ENCODE assay signal across 9 cellular contexts in genomic region chr11:6472934-6473333, GRCh38. TPM values are rescaled to one million over a fixed set of nuclear protein-coding genes. Genes with fewer than 3 reads are reported as not detected.
DNase-seq lines count a peak whose midpoint lies in the region; ATAC-seq and TF ChIP-seq lines count a peak whose summit lies in the region.
"Had no signal": no experiment of that assay in that cellular context is flagged by ENCODE, and none has a peak within 500 bp of the region (broad histone marks: within the 10 kb centered on the region; RNA-seq: fewer than 3 reads in every experiment).

No MANE protein-coding gene starts in this region.

- in situ Hi-C loops in brain microvascular endothelial cell (cut with HindIII; ENCODE audit: low pct_ligation_motif_present, low sequenced_read_pairs): no loop called here

- no peak for ATAC-seq in heart right ventricle
- ATAC-seq in Right ventricle myocardium superior (ENCODE audit: poor library complexity): no peak
- ATAC-seq in GM18868 (IDR thresholded peaks at IDR 0.05; ENCODE audit: unreplicated experiment): no peak

- peaks cover 16% of the 10 kb centered on the region for H3K4me1 Mint-ChIP-seq in mesothelial cell of epicardium

- H3K27me3 ChIP-seq in heart right ventricle: no peaks in the 10 kb centered on the region
- no peaks in the 10 kb centered on the region for H3K27me3 ChIP-seq in brain microvascular endothelial cell (replicated peaks)
- no peaks in the 10 kb centered on the region for H3K27me3 ChIP-seq in vagina

- peak overlapping the region; percentile 54 to 97 (median 90) for H3K4me3 ChIP-seq in heart right ventricle
- H3K4me3 ChIP-seq in brain microvascular endothelial cell (ENCODE audit: low read depth, low read length): peak overlapping the region; percentile 93
- H3K4me3 ChIP-seq in vagina: peak overlapping the region; percentile 76 to 95
- no peak overlapping the region for H3K4me3 ChIP-seq in lower leg skin (ENCODE audit: low read depth, poor library complexity, severe bottlenecking)

- H3K9me3 ChIP-seq in heart right ventricle (no peaks in the 10 kb centered on the region), vagina (no peaks in the 10 kb centered on the region)

- no peaks in the 10 kb centered on the region for H3K27me3 Mint-ChIP-seq in mesothelial cell of epicardium (ENCODE audit: low read depth)

- peak overlapping the region in 7 of 10 donors; percentile 91 to 98 (median 94) for H3K27ac ChIP-seq in heart right ventricle
- H3K27ac ChIP-seq in brain microvascular endothelial cell: no peak overlapping the region
- peak overlapping the region; percentile 93 for H3K27ac ChIP-seq in vagina

- intact Hi-C loops in heart right ventricle (cut with DNase I): no loop called here
- intact Hi-C loops in Right ventricle myocardium superior (cut with DNase I): loop anchor here (10.0 kb wide), 1 partner anchor 142 kb away; the partner anchor contains the start of genes TAF10 and TPP1
- intact Hi-C loops in vagina (cut with DNase I): no loop called here
- intact Hi-C loops in lower leg skin (cut with DNase I; ENCODE audit: low total_unique reads): no loop called here

- H3K27ac Mint-ChIP-seq in mesothelial cell of epicardium: peak overlapping the region; percentile 31

- H3K4me1 ChIP-seq in heart right ventricle: peaks cover 0 to 43% (median 30%) of the 10 kb centered on the region in 9 donors
- H3K4me1 ChIP-seq in vagina: peaks cover 44% of the 10 kb centered on the region

- peaks cover 8% of the 10 kb centered on the region for H3K36me3 Mint-ChIP-seq in mesothelial cell of epicardium

- DNase-seq in heart right ventricle: no peak
- no peak for DNase-seq in Right ventricle myocardium superior
- no peak for DNase-seq in brain microvascular endothelial cell
- no peak for DNase-seq in mesothelial cell of epicardium (ENCODE audit: low spot score in 2 of 2, unreplicated experiment in 2 of 2)
- DNase-seq in vagina (ENCODE audit: extremely low spot score in 2 of 2): no peak
- DNase-seq in lower leg skin (ENCODE audit: low spot score in 2 of 2): no peak
- DNase-seq in SIG-M5 (lab: John Stamatoyannopoulos, UW): no peak
- DNase-seq: NCI-H1436 treated with DMSO at 0.1 percent for 48 hours had no signal

- H3K9me3 Mint-ChIP-seq in mesothelial cell of epicardium: no peaks in the 10 kb centered on the region

- H3K4me3 Mint-ChIP-seq in mesothelial cell of epicardium: peak overlapping the region; percentile 64

- 38 to 43% methylated on average over 1 of the region's 1 CpG for WGBS in heart right ventricle, 2 donors
- WGBS in lower leg skin, 2 donors: 50 to 75% methylated on average over 1 of the region's 1 CpG

- peaks cover 0 to 20% (median 12%) of the 10 kb centered on the region in 9 donors for H3K36me3 ChIP-seq in heart right ventricle
- H3K36me3 ChIP-seq in brain microvascular endothelial cell (replicated peaks): peaks cover 17% of the 10 kb centered on the region
- peaks cover 0 to 14% of the 10 kb centered on the region in 2 donors for H3K36me3 ChIP-seq in vagina

- TF ChIP-seq POLR2A in vagina (IDR thresholded peaks at IDR 0.05) (no peak), lower leg skin (IDR thresholded peaks at IDR 0.05) (no peak)

- TF ChIP-seq CTCF in heart right ventricle (IDR thresholded peaks at IDR 0.05) (no peak), brain microvascular endothelial cell (IDR thresholded peaks at IDR 0.05; ENCODE audit: low read depth, low read length, missing control alignments) (no peak), mesothelial cell of epicardium (IDR thresholded peaks at IDR 0.05; ENCODE audit: unreplicated experiment) (no peak), vagina (IDR thresholded peaks at IDR 0.05) (no peak), lower leg skin (IDR thresholded peaks at IDR 0.05) (no peak)

RNA-seq across cellular contexts. Expression of gene TRIM3, which starts 0.8 kb away (rescaled TPM):
- total RNA-seq in heart right ventricle: 10 to 100 TPM in 3 of 10 donors, 1 to 10 TPM in 7; 6.3 to 12.7 (median 8.7) TPM
- 10 to 100 TPM; 14.5 to 14.6 TPM for polyA plus RNA-seq in heart right ventricle
- total RNA-seq in Right ventricle myocardium superior: 11.4 TPM
- total RNA-seq in mesothelial cell of epicardium: 25.9 to 30.3 TPM (median 26.5 TPM) in 3 replicates
- total RNA-seq in vagina: 27.5 TPM
- 10 to 100 TPM; 19.2 to 24.1 (median 22.4) TPM for total RNA-seq in lower leg skin

RNA-seq across cellular contexts. Expression of gene ARFIP2, which starts 8.2 kb away (rescaled TPM):
- total RNA-seq in heart right ventricle: 10 to 100 TPM; 12.4 to 23.0 (median 14.8) TPM
- 10 to 100 TPM; 16.2 to 36.8 TPM for polyA plus RNA-seq in heart right ventricle
- total RNA-seq in Right ventricle myocardium superior: 13.9 TPM
- total RNA-seq in mesothelial cell of epicardium: 72.2 to 73.1 TPM (median 72.3 TPM) in 3 replicates
- total RNA-seq in vagina: 54.0 TPM
- 10 to 100 TPM; 56.6 to 77.5 (median 63.9) TPM for total RNA-seq in lower leg skin

RNA-seq across cellular contexts. Expression of gene TIMM10B, which starts 8.4 kb away (rescaled TPM):
- total RNA-seq in heart right ventricle (10 to 100 TPM; 13.8 to 21.6 (median 17.5) TPM), Right ventricle myocardium superior (14.1 TPM), mesothelial cell of epicardium (34.0 to 37.2 TPM (median 36.4 TPM) in 3 replicates), vagina (98.7 TPM), lower leg skin (10 to 100 TPM; 20.1 to 28.0 (median 21.9) TPM)
- polyA plus RNA-seq in heart right ventricle: 10 to 100 TPM; 10.0 to 16.3 TPM

RNA-seq across cellular contexts. Expression of gene DNHD1, which starts 24.1 kb away (rescaled TPM):
- 1 to 10 TPM; 3.4 to 7.8 (median 6.5) TPM for total RNA-seq in heart right ventricle
- 10 to 100 TPM in 1 of 2 donors, 1 to 10 TPM in 1; 1.7 to 13.8 TPM for polyA plus RNA-seq in heart right ventricle
- 4.2 TPM for total RNA-seq in Right ventricle myocardium superior
- total RNA-seq in mesothelial cell of epicardium: 14.3 to 17.3 TPM (median 16.7 TPM) in 3 replicates
- total RNA-seq in vagina: 17.2 TPM
- total RNA-seq in lower leg skin: 10 to 100 TPM in 2 of 4 donors, 1 to 10 TPM in 2; 5.9 to 13.6 (median 8.4) TPM

RNA-seq across cellular contexts. Expression of gene HPX, which starts 32.1 kb away (rescaled TPM):
- under 1 TPM in 5 of 10 donors, not detected in 5; 0.33 to 0.55 (median 0.40) TPM for total RNA-seq in heart right ventricle
- polyA plus RNA-seq in heart right ventricle: under 1 TPM; 0.22 to 0.73 TPM
- total RNA-seq in Right ventricle myocardium superior: 0.35 TPM
- 5.2 to 9.9 TPM (median 9.5 TPM) in 3 replicates for total RNA-seq in mesothelial cell of epicardium
- 0.98 TPM for total RNA-seq in vagina
- total RNA-seq in lower leg skin: 1 to 10 TPM in 3 of 4 donors, under 1 TPM in 1; 0.42 to 1.2 (median 1.1) TPM
